Comparison of ENCODE assay signal across 6 cellular contexts in the genomic region with DNA sequence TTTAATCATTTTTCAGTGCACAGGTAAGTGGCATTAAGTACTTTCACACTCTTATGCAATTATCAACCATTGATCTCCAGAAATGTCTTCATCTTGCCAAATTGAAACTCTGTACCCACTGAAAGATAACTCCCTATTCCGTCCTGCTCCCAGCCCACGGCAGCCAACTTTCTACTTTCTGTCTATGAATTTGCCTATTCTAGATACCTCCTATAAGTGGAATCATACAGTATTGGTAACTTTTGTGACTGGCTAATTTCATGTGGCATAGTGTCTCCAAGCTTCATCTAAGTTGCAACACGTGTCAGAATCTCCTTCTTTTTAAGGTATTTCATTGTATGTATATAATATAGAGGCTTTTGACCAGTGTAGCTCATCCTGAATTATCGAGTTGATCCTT. TPM values are rescaled to one million over a fixed set of nuclear protein-coding genes. Genes with fewer than 3 reads are reported as not detected.
"Had no signal": no experiment of that assay in that cellular context is flagged by ENCODE, and none has a peak within 500 bp of the region (broad histone marks: within the 10 kb centered on the region; RNA-seq: fewer than 3 reads in every experiment).

No MANE protein-coding gene starts in this region.

- H3K36me3 Mint-ChIP-seq: activated naive CD4-positive, alpha-beta T cell treated with anti-CD3 and anti-CD28 coated beads, Interleukin-2, amount 50 U/mL, for 72 hours had no signal

- H3K9me3 Mint-ChIP-seq: activated naive CD4-positive, alpha-beta T cell treated with anti-CD3 and anti-CD28 coated beads, Interleukin-2, amount 50 U/mL, for 72 hours had no signal

RNA-seq across cellular contexts. Expression of gene CEACAM18, which starts 5.7 kb away (rescaled TPM):
- total RNA-seq: activated naive CD4-positive, alpha-beta T cell treated with anti-CD3 and anti-CD28 coated beads, Interleukin-2, amount 50 U/mL, for 72 hours; cardiac muscle cell; MCF 10A; Right ventricle myocardium superior; SJCRH30; T-helper 2 cell treated with Interferon-gamma antibody and Interleukin-4, amounts not matched to agents 100 ng/mL and 5 ng/mL, for 36 hours had no signal

RNA-seq across cellular contexts. Expression of gene SIGLEC8, which starts 14.4 kb away (rescaled TPM):
- total RNA-seq: activated naive CD4-positive, alpha-beta T cell treated with anti-CD3 and anti-CD28 coated beads, Interleukin-2, amount 50 U/mL, for 72 hours; cardiac muscle cell; MCF 10A; SJCRH30; T-helper 2 cell treated with Interferon-gamma antibody and Interleukin-4, amounts not matched to agents 100 ng/mL and 5 ng/mL, for 36 hours had no signal

RNA-seq across cellular contexts. Expression of gene SIGLEC12, which starts 29.0 kb away (rescaled TPM):
- total RNA-seq: cardiac muscle cell, MCF 10A, Right ventricle myocardium superior, SJCRH30 had no signal

RNA-seq across cellular contexts. Expression of gene SIGLEC10, which starts 55.2 kb away (rescaled TPM):
- total RNA-seq: cardiac muscle cell, MCF 10A, SJCRH30 had no signal

RNA-seq across cellular contexts. Expression of gene SIGLEC6, which starts 58.9 kb away (rescaled TPM):
- total RNA-seq: activated naive CD4-positive, alpha-beta T cell treated with anti-CD3 and anti-CD28 coated beads, Interleukin-2, amount 50 U/mL, for 72 hours; cardiac muscle cell; MCF 10A; SJCRH30 had no signal
